ENCODE assay signal across 22 cellular contexts in the genomic region with DNA sequence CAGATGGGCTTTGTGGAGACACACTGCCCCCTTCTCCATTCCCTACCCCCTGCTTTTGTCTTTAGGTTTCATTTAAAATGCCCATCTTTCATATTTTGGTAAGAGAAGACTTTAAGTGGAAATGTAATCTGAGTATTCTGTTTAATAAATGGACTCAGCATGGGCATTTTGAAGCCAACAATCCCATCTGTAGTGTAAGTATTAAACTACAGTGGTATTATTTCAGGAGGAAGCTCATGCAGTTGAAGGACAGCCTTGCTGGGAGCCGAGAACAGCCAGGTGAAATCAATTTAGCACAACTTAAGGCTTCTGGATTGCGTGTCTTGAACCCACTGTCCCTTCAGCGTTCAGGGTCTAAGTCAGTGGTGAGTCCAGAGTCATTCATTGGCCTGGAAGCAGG.
DNase-seq lines count a peak whose midpoint lies in the region; TF ChIP-seq lines count a peak whose summit lies in the region.
"Had no signal": no experiment of that assay in that cellular context is flagged by ENCODE, and none has a peak within 500 bp of the region (broad histone marks: within the 10 kb centered on the region; RNA-seq: fewer than 3 reads in every experiment).

No MANE protein-coding gene starts in this region.

- in situ Hi-C loops in mammary epithelial cell (cut with MboI; ENCODE audit: low sequenced_read_pairs in 2 of 2), result no loop called here

- H3K79me2 ChIP-seq in mammary epithelial cell (ENCODE audit: insufficient read depth, low read length), result no peaks in the 10 kb centered on the region

- H3K27me3 ChIP-seq in mammary epithelial cell (ENCODE audit: insufficient read depth, low read length) (no peaks in the 10 kb centered on the region), breast epithelium (no peaks in the 10 kb centered on the region)
- H3K27me3 ChIP-seq: BE2C; BLaER1 treated with 17β-estradiol and CSF1 and Interleukin-3, amounts not matched to agents 10 nM and 100 nM had no signal

- H3K4me3 ChIP-seq in mammary epithelial cell (replicated peaks in 1 of 3; ENCODE audit: insufficient read depth in 1 of 3, low read depth in 2 of 3, low read length in 3 of 3) (no peak overlapping the region), breast epithelium (no peak overlapping the region)
- H3K4me3 ChIP-seq: A549; BLaER1 treated with 17β-estradiol and CSF1 and Interleukin-3, amounts not matched to agents 10 nM and 100 nM; GM23248 had no signal

- H3K4me1 Mint-ChIP-seq in nephron, result peaks cover 54% of the 10 kb centered on the region
- H3K4me1 Mint-ChIP-seq: CD14-positive monocyte; CD8-positive, alpha-beta memory T cell had no signal

- H3K27ac ChIP-seq in mammary epithelial cell (ENCODE audit: insufficient read depth, low read depth, low read length) (no peak overlapping the region), breast epithelium (no peak overlapping the region)
- H3K27ac ChIP-seq: A549; BLaER1 treated with 17β-estradiol and CSF1 and Interleukin-3, amounts not matched to agents 10 nM and 100 nM; GM23248 had no signal

- H2AFZ ChIP-seq in mammary epithelial cell (ENCODE audit: low read depth, low read length), result peak overlapping the region; percentile 23
- H2AFZ ChIP-seq: GM23248 had no signal

- H3K27ac Mint-ChIP-seq in nephron, result peak overlapping the region; percentile 20 to 87 (median 25)
- H3K27ac Mint-ChIP-seq: CD14-positive monocyte; CD4-positive, alpha-beta T cell had no signal

- H3K9me3 Mint-ChIP-seq in nephron, result no peaks in the 10 kb centered on the region
- H3K9me3 Mint-ChIP-seq: CD14-positive monocyte; CD4-positive, alpha-beta T cell; CD8-positive, alpha-beta memory T cell had no signal

- H3K4me1 ChIP-seq in mammary epithelial cell (ENCODE audit: insufficient read depth, low read length) (no peaks in the 10 kb centered on the region), breast epithelium (no peaks in the 10 kb centered on the region)
- H3K4me1 ChIP-seq: A549, BE2C had no signal

- H4K20me1 ChIP-seq in mammary epithelial cell (ENCODE audit: insufficient read depth, low read length), result no peaks in the 10 kb centered on the region

- no peaks in the 10 kb centered on the region for H3K36me3 ChIP-seq in mammary epithelial cell (ENCODE audit: insufficient read depth, low read length)
- no peaks in the 10 kb centered on the region for H3K36me3 ChIP-seq in breast epithelium

- H3K9ac ChIP-seq in mammary epithelial cell (ENCODE audit: insufficient read depth, low read length), result no peak overlapping the region
- H3K9ac ChIP-seq: BLaER1 treated with 17β-estradiol and CSF1 and Interleukin-3, amounts not matched to agents 10 nM and 100 nM; GM23248 had no signal

- no TSS peak for BruUV-seq in mammary epithelial cell (replicated peaks; lab: Mats Ljungman, UMichigan)

- H3K36me3 Mint-ChIP-seq in nephron (ENCODE audit: low read depth), result peaks cover 48% of the 10 kb centered on the region
- H3K36me3 Mint-ChIP-seq: CD14-positive monocyte; CD8-positive, alpha-beta memory T cell had no signal

- H3K27me3 Mint-ChIP-seq in nephron (ENCODE audit: low read depth), result no peaks in the 10 kb centered on the region

- 92% methylated on average over 3 of the region's 3 CpGs for WGBS in mammary epithelial cell (ENCODE audit: low coverage, missing lambda C conversion rate)

- intact Hi-C loops in mammary epithelial cell (cut with micrococcal nuclease), result no loop called here
- intact Hi-C loops in breast epithelium (cut with DNase I; ENCODE audit: low total_unique reads), result no loop called here

- H3K4me2 ChIP-seq in mammary epithelial cell (ENCODE audit: insufficient read depth, low read depth, low read length), result no peak overlapping the region
- H3K4me2 ChIP-seq: A549; BLaER1 treated with 17β-estradiol and CSF1 and Interleukin-3, amounts not matched to agents 10 nM and 100 nM had no signal

- DNase-seq in mammary epithelial cell (no peak), breast epithelium (ENCODE audit: low spot score in 2 of 2) (no peak), cerebellum (ENCODE audit: low spot score) (peak; percentile 52), NCI-H1436 treated with DMSO at 0.1 percent for 48 hours (lab: John Stamatoyannopoulos, UW) (no peak), NOMO-1 (lab: John Stamatoyannopoulos, UW; ENCODE audit: unreplicated experiment in 2 of 2) (no peak)
- DNase-seq: 8988T; ACHN; AML-193; BE2C; CD4-positive, alpha-beta T cell; CD8-positive, alpha-beta memory T cell; DMS 273 treated with DMSO at 0.1 percent for 48 hours; DMS79; EL; GF-D8; GM23248; H7; HCEC 1CT had no signal

- CTCF ChIA-PET in mammary epithelial cell (lab: Charles Lee; ENCODE audit: low non-redundant PET), result no interaction called here

- H3K9me3 ChIP-seq in mammary epithelial cell (replicated peaks; ENCODE audit: insufficient read depth, low read length) (no peaks in the 10 kb centered on the region), breast epithelium (no peaks in the 10 kb centered on the region)
- H3K9me3 ChIP-seq: A549, BE2C had no signal

- dilution Hi-C loops in mammary epithelial cell (cut with HindIII; ENCODE audit: low sequenced_read_pairs), result no loop called here

- no peak for TF ChIP-seq CTCF in mammary epithelial cell (conservative IDR thresholded peaks at IDR 0.05 in 1 of 2, IDR thresholded peaks at IDR 0.05 in 1 of 2; ENCODE audit: extremely low read depth in 1 of 2, insufficient read depth in 1 of 2, low read depth in 1 of 2, low read length in 2 of 2)
- no peak for TF ChIP-seq CTCF in breast epithelium (IDR thresholded peaks at IDR 0.05)
- TF ChIP-seq CTCF in nephron (IDR thresholded peaks at IDR 0.05; ENCODE audit: unreplicated experiment in 3 of 3), result no peak

- no peak overlapping the region for H3K4me3 Mint-ChIP-seq in nephron
- H3K4me3 Mint-ChIP-seq: CD14-positive monocyte; CD4-positive, alpha-beta T cell; CD8-positive, alpha-beta memory T cell had no signal

- no peak for TF ChIP-seq POLR2A in breast epithelium (IDR thresholded peaks at IDR 0.05)
